In genomic region chr7:2258661-2259365, GRCh38 we compare ENCODE assay signal across 12 cellular contexts. TPM values are rescaled to one million over a fixed set of nuclear protein-coding genes. Genes with fewer than 3 reads are reported as not detected.
DNase-seq lines count a peak whose midpoint lies in the region; ATAC-seq, FAIRE-seq and TF ChIP-seq lines count a peak whose summit lies in the region.
"Had no signal": no experiment of that assay in that cellular context is flagged by ENCODE, and none has a peak within 500 bp of the region (broad histone marks: within the 10 kb centered on the region; RNA-seq: fewer than 3 reads in every experiment).

No MANE protein-coding gene starts in this region.

- FAIRE-seq in GM12878 (lab: Jason Lieb, UNC) (peak; percentile 47), HepG2 (lab: Jason Lieb, UNC) (no peak)

- H3K27me3 ChIP-seq in GM12878 (replicated peaks in 1 of 2; ENCODE audit: control insufficient read depth in 2 of 2, insufficient read depth in 2 of 2, low read length in 1 of 2) (no peaks in the 10 kb centered on the region), HepG2 (ENCODE audit: control insufficient read depth in 1 of 2, insufficient read depth in 2 of 2, low read length in 2 of 2) (no peaks in the 10 kb centered on the region)
- H3K27me3 ChIP-seq: testis had no signal

- no peak overlapping the region for H2AFZ ChIP-seq in GM12878 (ENCODE audit: control insufficient read depth, low read depth, low read length)
- no peak overlapping the region for H2AFZ ChIP-seq in HepG2 (ENCODE audit: low read length)
- H2AFZ ChIP-seq: parathyroid adenoma had no signal

- ATAC-seq in GM19463 (IDR thresholded peaks at IDR 0.05; ENCODE audit: unreplicated experiment), result peak; percentile 69
- peak; percentile 56 for ATAC-seq in HG02973 (IDR thresholded peaks at IDR 0.05; ENCODE audit: unreplicated experiment)
- ATAC-seq in GM12878, result peak; percentile 92
- ATAC-seq in HG02970 (IDR thresholded peaks at IDR 0.05; ENCODE audit: low FRiP score, unreplicated experiment), result no peak
- ATAC-seq in HepG2, result no peak
- ATAC-seq: left cardiac atrium had no signal

- DNase-seq in GM10266 (ENCODE audit: extremely low spot score) (peak; percentile 86), GM12878 (ENCODE audit: low read depth, low spot score) (peak; percentile 50), HepG2 (ENCODE audit: low spot score) (no peak), posterior vena cava (ENCODE audit: low spot score) (no peak), HPDE6-E6E7 (ENCODE audit: extremely low spot score) (no peak)
- DNase-seq: left cardiac atrium, T-helper 9 cell, testis had no signal

- H3K4me1 ChIP-seq in GM12878 (ENCODE audit: control insufficient read depth, insufficient read depth, low read length), result peaks cover 45% of the 10 kb centered on the region
- no peaks in the 10 kb centered on the region for H3K4me1 ChIP-seq in HepG2 (ENCODE audit: insufficient read depth, low read length)
- H3K4me1 ChIP-seq: parathyroid adenoma, testis had no signal

- H3K9me3 ChIP-seq in GM12878 (replicated peaks; ENCODE audit: control insufficient read depth, insufficient read depth, low read length), result no peaks in the 10 kb centered on the region
- no peaks in the 10 kb centered on the region for H3K9me3 ChIP-seq in HepG2 (ENCODE audit: low read length)
- H3K9me3 ChIP-seq: testis had no signal

- H3K4me3 ChIP-seq in GM12878, result no peak overlapping the region
- no peak overlapping the region for H3K4me3 ChIP-seq in HepG2 (replicated peaks in 1 of 3; ENCODE audit: insufficient read depth in 1 of 3, low read depth in 2 of 3, low read length in 3 of 3)
- H3K4me3 ChIP-seq: testis had no signal

- CTCF ChIA-PET in GM12878 (lab: Yijun Ruan, JAX), result interaction anchor here (1.1 to 4.0 kb wide), 8 partner anchors 8 to 89 kb away, joined by 3 to 21 read pairs (median 6); no protein-coding TSS in a partner anchor
- CTCF ChIA-PET in HepG2 (lab: Yijun Ruan, JAX; ENCODE audit: low intra/inter-chr PET ratio, low total read pairs), result no interaction called here

- TF ChIP-seq CTCF in GM10266 (IDR thresholded peaks at IDR 0.05; ENCODE audit: control insufficient read depth, insufficient read depth, low read depth, missing control alignments) (no peak), GM12878 (IDR thresholded peaks at IDR 0.05 in 2 of 3, conservative IDR thresholded peaks at IDR 0.05 in 1 of 3; ENCODE audit: control insufficient read depth in 2 of 3, extremely low read depth in 1 of 3, insufficient read depth in 1 of 3, low read depth in 3 of 3, low read length in 3 of 3) (no peak), HepG2 (CRISPR knock-in tag; IDR thresholded peaks at IDR 0.05) (no peak)

- 22% methylated on average over 34 of the region's 34 CpGs for WGBS in GM12878 (ENCODE audit: insufficient coverage, insufficient replicate concordance, low lambda C conversion rate, missing lambda C conversion rate)
- 99% methylated on average over 10 of the region's 34 CpGs for WGBS in HepG2 (ENCODE audit: low lambda C conversion rate)

- H4K20me1 ChIP-seq in GM12878 (ENCODE audit: control insufficient read depth, insufficient read depth), result no peaks in the 10 kb centered on the region
- H4K20me1 ChIP-seq in HepG2 (ENCODE audit: insufficient read depth, low read length), result no peaks in the 10 kb centered on the region

- H3K9ac ChIP-seq in GM12878 (ENCODE audit: control insufficient read depth, insufficient read depth, low read length), result no peak overlapping the region
- no peak overlapping the region for H3K9ac ChIP-seq in HepG2 (ENCODE audit: insufficient read depth, low read depth, low read length)
- H3K9ac ChIP-seq: parathyroid adenoma had no signal

- H3K79me2 ChIP-seq in GM12878 (ENCODE audit: control insufficient read depth, insufficient read depth, low read length) (peaks cover 7% of the 10 kb centered on the region), HepG2 (ENCODE audit: insufficient read depth, low read length) (no peaks in the 10 kb centered on the region)
- H3K79me2 ChIP-seq: parathyroid adenoma had no signal

- H3K27ac ChIP-seq in GM12878 (ENCODE audit: control insufficient read depth, insufficient read depth) (peak overlapping the region; percentile 65), HepG2 (ENCODE audit: extremely low read length, insufficient read depth, low read length) (no peak overlapping the region)
- H3K27ac ChIP-seq: parathyroid adenoma, testis had no signal

- H3K4me2 ChIP-seq in GM12878 (ENCODE audit: control insufficient read depth, insufficient read depth) (peak overlapping the region; percentile 45), HepG2 (ENCODE audit: low read depth, low read length) (no peak overlapping the region)

- TF ChIP-seq RAD21 in GM12878 (IDR thresholded peaks at IDR 0.05; ENCODE audit: insufficient read depth, low read depth, low read length) (no peak), HepG2 (CRISPR knock-in tag; IDR thresholded peaks at IDR 0.05) (no peak)

- POLR2A ChIA-PET in GM12878 (lab: Charles Lee) (interaction anchor here (0.9 to 1.6 kb wide), 6 partner anchors 9 to 53 kb away, joined by 3 to 7 read pairs (median 4); no protein-coding TSS in a partner anchor), HepG2 (lab: Yijun Ruan, JAX) (no interaction called here)

- in situ Hi-C loops in GM12878 (cut with MboI), result no loop called here
- in situ Hi-C loops in HepG2 (cut with HindIII; ENCODE audit: extremely low pct_ligation_motif_present, low pct_unique_long_range_greater_than_20kb), result loop anchor here (10.0 kb wide), 1 partner anchor 46 kb away; no protein-coding TSS in a partner anchor

- SMC1A ChIA-PET in GM12878 (lab: Charles Lee; ENCODE audit: uncharacterized antibody, unreplicated experiment), result interaction anchor here (0.6 to 1.9 kb wide), 11 partner anchors 10 to 106 kb away, joined by 3 to 10 read pairs (median 4); no protein-coding TSS in a partner anchor

- intact Hi-C loops in GM12878 (cut with micrococcal nuclease; ENCODE audit: unreplicated experiment), result no loop called here
- intact Hi-C loops in HepG2 (cut with micrococcal nuclease; ENCODE audit: unreplicated experiment), result no loop called here
- intact Hi-C loops in posterior vena cava (cut with DNase I), result no loop called here

- peak; percentile 46 to 48; a peak in 1 of 4 replicates for TF ChIP-seq EP300 in GM12878 (IDR thresholded peaks at IDR 0.05; ENCODE audit: borderline replicate concordance in 1 of 2, control insufficient read depth in 1 of 2, low read depth in 2 of 2, low read length in 2 of 2)
- TF ChIP-seq EP300 in HepG2 (IDR thresholded peaks at IDR 0.05; ENCODE audit: low read depth in 2 of 2, low read length in 2 of 2), result no peak
- no peak for TF ChIP-seq EP300 in HepG2 (CRISPR knock-in tag; IDR thresholded peaks at IDR 0.05; ENCODE audit: borderline replicate concordance)

- RAD21 ChIA-PET in GM12878 (lab: Charles Lee; ENCODE audit: unreplicated experiment), result interaction anchor here (0.6 to 2.0 kb wide), 10 partner anchors 10 to 187 kb away, joined by 3 to 6 read pairs (median 3); partner anchors contain the start of genes MRM2 and NUDT1

- TF ChIP-seq POLR2A in GM12878 (IDR thresholded peaks at IDR 0.05; ENCODE audit: low read depth, low read length) (no peak), HepG2 (IDR thresholded peaks at IDR 0.05; ENCODE audit: insufficient read depth in 1 of 2, low read depth in 2 of 2, low read length in 2 of 2) (no peak)

- H3K36me3 ChIP-seq in GM12878 (ENCODE audit: control insufficient read depth in 2 of 2, insufficient read depth in 2 of 2, low read length in 1 of 2) (peaks cover 12 to 43% of the 10 kb centered on the region in 2 experiments), HepG2 (replicated peaks in 1 of 2; ENCODE audit: control insufficient read depth in 1 of 2, insufficient read depth in 2 of 2, low read length in 2 of 2) (peaks cover 6 to 38% of the 10 kb centered on the region in 2 experiments; a peak in 3 of 5 replicates)

- BruUV-seq in GM12878 (replicated peaks; lab: Mats Ljungman, UMichigan) (no TSS peak), HepG2 (replicated peaks; lab: Mats Ljungman, UMichigan) (no TSS peak)

RNA-seq across cellular contexts. Expression of gene NUDT1, which starts 16.8 kb away (rescaled TPM):
- total RNA-seq in GM12878 (2013; cell fraction: nucleolus; rRNA removed), result 4.4 and 5.3 TPM in 2 replicates
- total RNA-seq in GM12878 (2014; rRNA removed), result 71.4 and 81.6 TPM in 2 replicates
- total RNA-seq in GM12878 (2014; rRNA removed; fragmentation: Illumina TruSeq; extraction: Trizol), result 56.4 and 58.1 TPM in 2 replicates
- total RNA-seq in GM12878 (2021), result 62.1 TPM in 2 replicates
- 44.4 TPM for polyA plus RNA-seq in GM12878 (2011; ENCODE audit: low read depth)
- polyA plus RNA-seq in GM12878 (2011; rRNA removed), result 24.1 and 40.2 TPM in 2 replicates
- polyA plus RNA-seq in GM12878 (2011; cell fraction: cytosol; rRNA removed), result 61.4 and 74.1 TPM in 2 replicates
- polyA plus RNA-seq in GM12878 (2011; cell fraction: nucleus; rRNA removed), result 36.5 and 38.9 TPM in 2 replicates
- 51.4 and 59.5 TPM in 2 replicates for polyA plus RNA-seq in GM12878 (2012)
- 7.7 and 36.7 TPM in 2 replicates for polyA plus RNA-seq in GM12878 (2014; fragmentation: Illumina TruSeq; extraction: Trizol)
- 10 to 100 TPM in 1 of 2 experiments, 1 to 10 TPM in 1; 7.7 to 23.3 TPM for polyA plus RNA-seq in GM12878 (2014; fragmentation: Nextera tagmentation; extraction: Ambion mirVana)
- 77.5 and 87.5 TPM in 2 replicates for polyA plus RNA-seq in GM12878 (2014; rRNA removed)
- 100 to 1,000 TPM; 115 to 122 TPM for polyA plus RNA-seq in GM12878 (2016; fragmentation: Nextera tagmentation; extraction: Ambion mirVana)
- polyA minus RNA-seq in GM12878 (2011; rRNA and poly(A)+ RNA removed), result 18.9 and 42.0 TPM in 2 replicates
- 14.9 and 15.0 TPM in 2 replicates for polyA minus RNA-seq in GM12878 (2011; cell fraction: cytosol; rRNA and poly(A)+ RNA removed)
- polyA minus RNA-seq in GM12878 (2011; cell fraction: nucleus; rRNA and poly(A)+ RNA removed), result 7.5 and 9.6 TPM in 2 replicates
- 26.8 and 32.7 TPM in 2 replicates for total RNA-seq in HepG2 (2016; rRNA removed; fragmentation: Illumina TruSeq; extraction: Trizol)
- total RNA-seq in HepG2 (2016; cell fraction: cytosol; rRNA removed; fragmentation: Illumina TruSeq; extraction: Trizol; ENCODE audit: low read depth), result 11.4 TPM in 2 replicates
- total RNA-seq in HepG2 (2016; cell fraction: insoluble cytoplasmic fraction; rRNA removed; fragmentation: Illumina TruSeq; extraction: Trizol), result 26.2 and 40.5 TPM in 2 replicates
- total RNA-seq in HepG2 (2016; cell fraction: membrane; rRNA removed; fragmentation: Illumina TruSeq; extraction: Trizol), result 14.4 and 18.7 TPM in 2 replicates
- total RNA-seq in HepG2 (2016; cell fraction: nucleus; rRNA removed; fragmentation: Illumina TruSeq; extraction: Trizol), result 9.7 and 11.3 TPM in 2 replicates
- 6.4 and 9.1 TPM in 2 replicates for polyA plus RNA-seq in HepG2 (2011; rRNA removed)
- 8.6 and 15.0 TPM in 2 replicates for polyA plus RNA-seq in HepG2 (2011; cell fraction: cytosol; rRNA removed)
- 7.0 and 14.0 TPM in 2 replicates for polyA plus RNA-seq in HepG2 (2011; cell fraction: nucleus; rRNA removed)
- 9.3 and 12.3 TPM in 2 replicates for polyA plus RNA-seq in HepG2 (2012)
- polyA plus RNA-seq in HepG2 (2016; cell fraction: cytosol; fragmentation: Illumina TruSeq; extraction: Trizol; ENCODE audit: low read depth), result 11.6 and 16.1 TPM in 2 replicates
- polyA plus RNA-seq in HepG2 (2016; cell fraction: insoluble cytoplasmic fraction; fragmentation: Illumina TruSeq; extraction: Trizol; ENCODE audit: low read depth), result 33.4 and 44.1 TPM in 2 replicates
- polyA plus RNA-seq in HepG2 (2016; cell fraction: membrane; fragmentation: Illumina TruSeq; extraction: Trizol; ENCODE audit: low read depth), result 15.0 and 16.2 TPM in 2 replicates
- polyA plus RNA-seq in HepG2 (2016; cell fraction: nucleus; fragmentation: Illumina TruSeq; extraction: Trizol; ENCODE audit: insufficient read depth, low read depth), result 21.7 and 21.8 TPM in 2 replicates
- polyA minus RNA-seq in HepG2 (2011; rRNA and poly(A)+ RNA removed; ENCODE audit: low replicate concordance), result 10.9 and 35.3 TPM in 2 replicates
- polyA minus RNA-seq in HepG2 (2011; cell fraction: cytosol; rRNA and poly(A)+ RNA removed), result 3.8 and 4.1 TPM in 2 replicates
- 1.2 and 1.3 TPM in 2 replicates for polyA minus RNA-seq in HepG2 (2011; cell fraction: nucleus; rRNA and poly(A)+ RNA removed)
- total RNA-seq in posterior vena cava, result 10 to 100 TPM; 12.4 to 18.6 TPM

RNA-seq across cellular contexts. Expression of gene MRM2, which starts 16.8 kb away (rescaled TPM):
- total RNA-seq in GM12878 (2013; cell fraction: nucleolus; rRNA removed), result 17.7 and 17.9 TPM in 2 replicates
- total RNA-seq in GM12878 (2014; rRNA removed), result 57.1 and 61.7 TPM in 2 replicates
- 54.8 and 60.1 TPM in 2 replicates for total RNA-seq in GM12878 (2014; rRNA removed; fragmentation: Illumina TruSeq; extraction: Trizol)
- total RNA-seq in GM12878 (2021), result 61.2 and 62.9 TPM in 2 replicates
- 25.8 TPM for polyA plus RNA-seq in GM12878 (2011; ENCODE audit: low read depth)
- 34.8 and 43.2 TPM in 2 replicates for polyA plus RNA-seq in GM12878 (2011; rRNA removed)
- 36.7 and 39.9 TPM in 2 replicates for polyA plus RNA-seq in GM12878 (2011; cell fraction: cytosol; rRNA removed)
- 16.7 and 20.8 TPM in 2 replicates for polyA plus RNA-seq in GM12878 (2011; cell fraction: nucleus; rRNA removed)
- 37.1 and 37.7 TPM in 2 replicates for polyA plus RNA-seq in GM12878 (2012)
- 75.6 and 79.8 TPM in 2 replicates for polyA plus RNA-seq in GM12878 (2014; fragmentation: Illumina TruSeq; extraction: Trizol)
- 10 to 100 TPM; 91.4 to 92.9 TPM for polyA plus RNA-seq in GM12878 (2014; fragmentation: Nextera tagmentation; extraction: Ambion mirVana)
- polyA plus RNA-seq in GM12878 (2014; rRNA removed), result 58.9 and 59.2 TPM in 2 replicates
- 100 to 1,000 TPM; 125 to 128 TPM for polyA plus RNA-seq in GM12878 (2016; fragmentation: Nextera tagmentation; extraction: Ambion mirVana)
- polyA minus RNA-seq in GM12878 (2011; rRNA and poly(A)+ RNA removed), result 29.7 and 30.7 TPM in 2 replicates
- polyA minus RNA-seq in GM12878 (2011; cell fraction: cytosol; rRNA and poly(A)+ RNA removed), result 10.8 and 13.8 TPM in 2 replicates
- 9.9 and 13.7 TPM in 2 replicates for polyA minus RNA-seq in GM12878 (2011; cell fraction: nucleus; rRNA and poly(A)+ RNA removed)
- total RNA-seq in HepG2 (2016; rRNA removed; fragmentation: Illumina TruSeq; extraction: Trizol), result 34.2 and 42.6 TPM in 2 replicates
- total RNA-seq in HepG2 (2016; cell fraction: cytosol; rRNA removed; fragmentation: Illumina TruSeq; extraction: Trizol; ENCODE audit: low read depth), result 13.1 and 15.3 TPM in 2 replicates
- 32.0 and 45.6 TPM in 2 replicates for total RNA-seq in HepG2 (2016; cell fraction: insoluble cytoplasmic fraction; rRNA removed; fragmentation: Illumina TruSeq; extraction: Trizol)
- total RNA-seq in HepG2 (2016; cell fraction: membrane; rRNA removed; fragmentation: Illumina TruSeq; extraction: Trizol), result 31.1 and 33.3 TPM in 2 replicates
- 15.3 and 15.4 TPM in 2 replicates for total RNA-seq in HepG2 (2016; cell fraction: nucleus; rRNA removed; fragmentation: Illumina TruSeq; extraction: Trizol)
- polyA plus RNA-seq in HepG2 (2011; rRNA removed), result 13.2 and 15.8 TPM in 2 replicates
- 11.1 and 11.7 TPM in 2 replicates for polyA plus RNA-seq in HepG2 (2011; cell fraction: cytosol; rRNA removed)
- 5.3 and 6.1 TPM in 2 replicates for polyA plus RNA-seq in HepG2 (2011; cell fraction: nucleus; rRNA removed)
- 13.3 and 14.1 TPM in 2 replicates for polyA plus RNA-seq in HepG2 (2012)
- polyA plus RNA-seq in HepG2 (2016; cell fraction: cytosol; fragmentation: Illumina TruSeq; extraction: Trizol; ENCODE audit: low read depth), result 12.8 and 16.1 TPM in 2 replicates
- 46.0 and 53.3 TPM in 2 replicates for polyA plus RNA-seq in HepG2 (2016; cell fraction: insoluble cytoplasmic fraction; fragmentation: Illumina TruSeq; extraction: Trizol; ENCODE audit: low read depth)
- 22.1 and 24.5 TPM in 2 replicates for polyA plus RNA-seq in HepG2 (2016; cell fraction: membrane; fragmentation: Illumina TruSeq; extraction: Trizol; ENCODE audit: low read depth)
- 29.4 and 33.1 TPM in 2 replicates for polyA plus RNA-seq in HepG2 (2016; cell fraction: nucleus; fragmentation: Illumina TruSeq; extraction: Trizol; ENCODE audit: insufficient read depth, low read depth)
- 13.9 and 40.9 TPM in 2 replicates for polyA minus RNA-seq in HepG2 (2011; rRNA and poly(A)+ RNA removed; ENCODE audit: low replicate concordance)
- 2.8 and 5.7 TPM in 2 replicates for polyA minus RNA-seq in HepG2 (2011; cell fraction: cytosol; rRNA and poly(A)+ RNA removed)
- polyA minus RNA-seq in HepG2 (2011; cell fraction: nucleus; rRNA and poly(A)+ RNA removed), result 4.8 and 7.1 TPM in 2 replicates
- total RNA-seq in posterior vena cava, result 10 to 100 TPM; 12.3 to 15.6 TPM

RNA-seq across cellular contexts. Expression of gene MAD1L1, which starts 26.1 kb away (rescaled TPM):
- 141 TPM in 2 replicates for total RNA-seq in GM12878 (2013; cell fraction: nucleolus; rRNA removed)
- 70.5 and 75.7 TPM in 2 replicates for total RNA-seq in GM12878 (2014; rRNA removed)
- total RNA-seq in GM12878 (2014; rRNA removed; fragmentation: Illumina TruSeq; extraction: Trizol), result 17.1 and 18.7 TPM in 2 replicates
- 56.5 and 56.6 TPM in 2 replicates for total RNA-seq in GM12878 (2021)
- polyA plus RNA-seq in GM12878 (2011; ENCODE audit: low read depth), result 20.3 TPM
- 18.6 and 33.4 TPM in 2 replicates for polyA plus RNA-seq in GM12878 (2011; rRNA removed)
- 63.4 and 81.7 TPM in 2 replicates for polyA plus RNA-seq in GM12878 (2011; cell fraction: cytosol; rRNA removed)
- 48.8 and 57.0 TPM in 2 replicates for polyA plus RNA-seq in GM12878 (2011; cell fraction: nucleus; rRNA removed)
- 37.9 and 62.7 TPM in 2 replicates for polyA plus RNA-seq in GM12878 (2012)
- 2.4 and 8.1 TPM in 2 replicates for polyA plus RNA-seq in GM12878 (2014; fragmentation: Illumina TruSeq; extraction: Trizol)
- polyA plus RNA-seq in GM12878 (2014; fragmentation: Nextera tagmentation; extraction: Ambion mirVana), result 1 to 10 TPM; 2.2 to 5.1 TPM
- 43.2 and 63.4 TPM in 2 replicates for polyA plus RNA-seq in GM12878 (2014; rRNA removed)
- 10 to 100 TPM; 73.1 to 76.8 TPM for polyA plus RNA-seq in GM12878 (2016; fragmentation: Nextera tagmentation; extraction: Ambion mirVana)
- 26.5 and 49.2 TPM in 2 replicates for polyA minus RNA-seq in GM12878 (2011; rRNA and poly(A)+ RNA removed)
- polyA minus RNA-seq in GM12878 (2011; cell fraction: cytosol; rRNA and poly(A)+ RNA removed), result 29.7 and 31.5 TPM in 2 replicates
- 23.5 and 35.1 TPM in 2 replicates for polyA minus RNA-seq in GM12878 (2011; cell fraction: nucleus; rRNA and poly(A)+ RNA removed)
- total RNA-seq in HepG2 (2016; rRNA removed; fragmentation: Illumina TruSeq; extraction: Trizol), result 53.3 and 64.7 TPM in 2 replicates
- 47.7 and 50.1 TPM in 2 replicates for total RNA-seq in HepG2 (2016; cell fraction: cytosol; rRNA removed; fragmentation: Illumina TruSeq; extraction: Trizol; ENCODE audit: low read depth)
- total RNA-seq in HepG2 (2016; cell fraction: insoluble cytoplasmic fraction; rRNA removed; fragmentation: Illumina TruSeq; extraction: Trizol), result 48.4 and 60.1 TPM in 2 replicates
- 27.3 and 29.1 TPM in 2 replicates for total RNA-seq in HepG2 (2016; cell fraction: membrane; rRNA removed; fragmentation: Illumina TruSeq; extraction: Trizol)
- 29.9 and 32.7 TPM in 2 replicates for total RNA-seq in HepG2 (2016; cell fraction: nucleus; rRNA removed; fragmentation: Illumina TruSeq; extraction: Trizol)
- polyA plus RNA-seq in HepG2 (2011; rRNA removed), result 17.4 and 21.4 TPM in 2 replicates
- polyA plus RNA-seq in HepG2 (2011; cell fraction: cytosol; rRNA removed), result 10.9 and 20.1 TPM in 2 replicates
- 35.5 and 46.7 TPM in 2 replicates for polyA plus RNA-seq in HepG2 (2011; cell fraction: nucleus; rRNA removed)
- polyA plus RNA-seq in HepG2 (2012), result 10.5 and 17.0 TPM in 2 replicates
- 8.6 and 11.6 TPM in 2 replicates for polyA plus RNA-seq in HepG2 (2016; cell fraction: cytosol; fragmentation: Illumina TruSeq; extraction: Trizol; ENCODE audit: low read depth)
- polyA plus RNA-seq in HepG2 (2016; cell fraction: insoluble cytoplasmic fraction; fragmentation: Illumina TruSeq; extraction: Trizol; ENCODE audit: low read depth), result 22.4 and 37.7 TPM in 2 replicates
- 10.8 and 11.3 TPM in 2 replicates for polyA plus RNA-seq in HepG2 (2016; cell fraction: membrane; fragmentation: Illumina TruSeq; extraction: Trizol; ENCODE audit: low read depth)
- 31.9 and 32.8 TPM in 2 replicates for polyA plus RNA-seq in HepG2 (2016; cell fraction: nucleus; fragmentation: Illumina TruSeq; extraction: Trizol; ENCODE audit: insufficient read depth, low read depth)
- polyA minus RNA-seq in HepG2 (2011; rRNA and poly(A)+ RNA removed; ENCODE audit: low replicate concordance), result 26.5 and 51.4 TPM in 2 replicates
- 24.4 and 27.0 TPM in 2 replicates for polyA minus RNA-seq in HepG2 (2011; cell fraction: cytosol; rRNA and poly(A)+ RNA removed)
- polyA minus RNA-seq in HepG2 (2011; cell fraction: nucleus; rRNA and poly(A)+ RNA removed), result 22.9 and 27.4 TPM in 2 replicates
- total RNA-seq in posterior vena cava, result 10 to 100 TPM; 17.3 to 24.7 TPM

RNA-seq across cellular contexts. Expression of gene SNX8, which starts 55.4 kb away (rescaled TPM):
- total RNA-seq in GM12878 (2013; cell fraction: nucleolus; rRNA removed), result 69.7 and 75.0 TPM in 2 replicates
- total RNA-seq in GM12878 (2014; rRNA removed) (40.5 and 42.2 TPM in 2 replicates), GM12878 (2014; rRNA removed; fragmentation: Illumina TruSeq; extraction: Trizol) (46.5 and 51.6 TPM in 2 replicates), GM12878 (2021) (150 and 156 TPM in 2 replicates), HepG2 (2016; rRNA removed; fragmentation: Illumina TruSeq; extraction: Trizol) (20.6 and 33.7 TPM in 2 replicates), posterior vena cava (10 to 100 TPM; 34.2 to 35.9 TPM)
- 12.4 TPM for polyA plus RNA-seq in GM12878 (2011; ENCODE audit: low read depth)
- polyA plus RNA-seq in GM12878 (2011; rRNA removed) (92.1 and 210 TPM in 2 replicates), GM12878 (2014; fragmentation: Illumina TruSeq; extraction: Trizol) (19.4 and 79.8 TPM in 2 replicates), GM12878 (2014; fragmentation: Nextera tagmentation; extraction: Ambion mirVana) (10 to 100 TPM in 1 of 2 experiments, 1 to 10 TPM in 1; 6.4 to 21.5 TPM), GM12878 (2014; rRNA removed) (115 and 118 TPM in 2 replicates), GM12878 (2016; fragmentation: Nextera tagmentation; extraction: Ambion mirVana) (100 to 1,000 TPM; 118 to 133 TPM), HepG2 (2011; rRNA removed) (45.2 and 46.2 TPM in 2 replicates)
- polyA plus RNA-seq in GM12878 (2011; cell fraction: cytosol; rRNA removed), result 146 and 248 TPM in 2 replicates
- polyA plus RNA-seq in GM12878 (2011; cell fraction: nucleus; rRNA removed), result 220 and 232 TPM in 2 replicates
- polyA plus RNA-seq in GM12878 (2012), result 101 and 127 TPM in 2 replicates
- polyA minus RNA-seq in GM12878 (2011; rRNA and poly(A)+ RNA removed), result 199 and 253 TPM in 2 replicates
- 69.8 and 71.0 TPM in 2 replicates for polyA minus RNA-seq in GM12878 (2011; cell fraction: cytosol; rRNA and poly(A)+ RNA removed)
- polyA minus RNA-seq in GM12878 (2011; cell fraction: nucleus; rRNA and poly(A)+ RNA removed), result 31.3 and 40.8 TPM in 2 replicates
- 10.1 and 10.2 TPM in 2 replicates for total RNA-seq in HepG2 (2016; cell fraction: cytosol; rRNA removed; fragmentation: Illumina TruSeq; extraction: Trizol; ENCODE audit: low read depth)
- 22.2 and 35.3 TPM in 2 replicates for total RNA-seq in HepG2 (2016; cell fraction: insoluble cytoplasmic fraction; rRNA removed; fragmentation: Illumina TruSeq; extraction: Trizol)
- 13.0 and 13.3 TPM in 2 replicates for total RNA-seq in HepG2 (2016; cell fraction: membrane; rRNA removed; fragmentation: Illumina TruSeq; extraction: Trizol)
- total RNA-seq in HepG2 (2016; cell fraction: nucleus; rRNA removed; fragmentation: Illumina TruSeq; extraction: Trizol), result 18.8 and 19.1 TPM in 2 replicates
- 17.4 and 28.0 TPM in 2 replicates for polyA plus RNA-seq in HepG2 (2011; cell fraction: cytosol; rRNA removed)
- 34.3 and 35.3 TPM in 2 replicates for polyA plus RNA-seq in HepG2 (2011; cell fraction: nucleus; rRNA removed)
- polyA plus RNA-seq in HepG2 (2012), result 22.7 and 25.0 TPM in 2 replicates
- 8.9 and 11.6 TPM in 2 replicates for polyA plus RNA-seq in HepG2 (2016; cell fraction: cytosol; fragmentation: Illumina TruSeq; extraction: Trizol; ENCODE audit: low read depth)
- 46.0 and 46.5 TPM in 2 replicates for polyA plus RNA-seq in HepG2 (2016; cell fraction: insoluble cytoplasmic fraction; fragmentation: Illumina TruSeq; extraction: Trizol; ENCODE audit: low read depth)
- 14.2 and 16.9 TPM in 2 replicates for polyA plus RNA-seq in HepG2 (2016; cell fraction: membrane; fragmentation: Illumina TruSeq; extraction: Trizol; ENCODE audit: low read depth)
- polyA plus RNA-seq in HepG2 (2016; cell fraction: nucleus; fragmentation: Illumina TruSeq; extraction: Trizol; ENCODE audit: insufficient read depth, low read depth), result 34.2 and 34.5 TPM in 2 replicates
- 102 and 111 TPM in 2 replicates for polyA minus RNA-seq in HepG2 (2011; rRNA and poly(A)+ RNA removed; ENCODE audit: low replicate concordance)
- polyA minus RNA-seq in HepG2 (2011; cell fraction: cytosol; rRNA and poly(A)+ RNA removed), result 18.2 and 21.3 TPM in 2 replicates
- 8.0 and 15.6 TPM in 2 replicates for polyA minus RNA-seq in HepG2 (2011; cell fraction: nucleus; rRNA and poly(A)+ RNA removed)

Comparison
In these comparisons a context has a peak if more than half of its experiments do, and no peak if none do; other contexts are left out.
1. DNase-seq: peak in GM10266 (single experiment) and GM12878 (single experiment); none in HepG2 (single experiment), posterior vena cava (single experiment) and HPDE6-E6E7 (single experiment).
2. ATAC-seq: peak in GM19463 (single experiment), HG02973 (single experiment) and GM12878 (single experiment); none in HG02970 (single experiment) and HepG2 (single experiment).